1 cellular context compared by ENCODE assay signal in the genomic region with DNA sequence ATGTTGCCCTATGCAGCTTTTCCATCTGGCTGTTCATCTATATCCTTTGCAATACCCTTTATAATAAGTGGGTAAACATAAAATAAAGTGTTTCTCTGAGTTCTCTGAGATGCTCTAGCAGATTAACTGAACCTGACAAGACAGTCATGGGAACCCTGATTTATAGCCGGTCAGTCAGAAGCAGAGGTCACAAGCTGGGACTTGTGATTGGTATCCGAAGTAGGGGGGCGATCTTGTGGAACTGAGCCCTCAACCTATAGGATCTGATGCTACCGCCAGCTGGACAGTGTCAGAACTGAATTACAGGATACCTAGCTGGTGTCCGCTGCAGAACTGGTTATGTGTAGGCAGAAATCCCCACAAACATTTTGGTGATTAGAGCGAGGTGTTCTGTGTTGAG.
A peak's percentile ranks its signal among the peaks of the same experiment; 100 is the strongest.
TF ChIP-seq lines count a peak whose summit lies in the region.

No MANE protein-coding gene starts in this region.

TF ChIP-seq in K562, 482 proteins besides CTCF, POLR2A, EP300 and RAD21 (continued from another document):
- TF ChIP-seq CBFA2T2 (conservative IDR thresholded peaks at IDR 0.05) (peak; percentile 42), SAFB (IDR thresholded peaks at IDR 0.05; ENCODE audit: borderline replicate concordance, low read depth, low read length) (no peak), MEIS2 (IDR thresholded peaks at IDR 0.05; ENCODE audit: partially characterized antibody) (peak; percentile 94), HDAC2 (IDR thresholded peaks at IDR 0.05) (no peak), ZNF197 (CRISPR knock-in tag; IDR thresholded peaks at IDR 0.05; ENCODE audit: low read depth) (no peak), MYC (IDR thresholded peaks at IDR 0.05; ENCODE audit: low read depth, low read length) (no peak), MYC (CRISPR knock-in tag; IDR thresholded peaks at IDR 0.05; ENCODE audit: borderline replicate concordance, low read depth) (no peak), KHSRP (IDR thresholded peaks at IDR 0.05) (no peak), NFE2L1 (tag; IDR thresholded peaks at IDR 0.05; ENCODE audit: borderline replicate concordance, low read depth) (no peak), STAT5A (IDR thresholded peaks at IDR 0.05; ENCODE audit: borderline replicate concordance, low read length) (no peak), TAL1 (IDR thresholded peaks at IDR 0.05) (peak; percentile 22; the same call in 1 of the 2 replicates), KLF6 (CRISPR knock-in tag; IDR thresholded peaks at IDR 0.05; ENCODE audit: borderline replicate concordance) (no peak), ZNF140 (CRISPR knock-in tag; IDR thresholded peaks at IDR 0.05) (no peak), POLR3G (IDR thresholded peaks at IDR 0.05; ENCODE audit: extremely low read depth, insufficient read length, insufficient replicate concordance) (no peak), SMAD4 (CRISPR knock-in tag; conservative IDR thresholded peaks at IDR 0.05) (no peak), CBFA2T3 (IDR thresholded peaks at IDR 0.05) (peak; percentile 64), TCFL5 (CRISPR knock-in tag; conservative IDR thresholded peaks at IDR 0.05) (no peak), SMAD1 (IDR thresholded peaks at IDR 0.05; ENCODE audit: low read depth, low read length, partially characterized antibody) (no peak), WHSC1 (IDR thresholded peaks at IDR 0.05; ENCODE audit: low read length) (no peak)
- TF ChIP-seq, protein P1, sequence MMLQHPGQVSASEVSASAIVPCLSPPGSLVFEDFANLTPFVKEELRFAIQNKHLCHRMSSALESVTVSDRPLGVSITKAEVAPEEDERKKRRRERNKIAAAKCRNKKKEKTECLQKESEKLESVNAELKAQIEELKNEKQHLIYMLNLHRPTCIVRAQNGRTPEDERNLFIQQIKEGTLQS (IDR thresholded peaks at IDR 0.05) = no peak
- TF ChIP-seq, protein P1 (CRISPR knock-in tag; conservative IDR thresholded peaks at IDR 0.05) = no peak
- TF ChIP-seq, protein P2, sequence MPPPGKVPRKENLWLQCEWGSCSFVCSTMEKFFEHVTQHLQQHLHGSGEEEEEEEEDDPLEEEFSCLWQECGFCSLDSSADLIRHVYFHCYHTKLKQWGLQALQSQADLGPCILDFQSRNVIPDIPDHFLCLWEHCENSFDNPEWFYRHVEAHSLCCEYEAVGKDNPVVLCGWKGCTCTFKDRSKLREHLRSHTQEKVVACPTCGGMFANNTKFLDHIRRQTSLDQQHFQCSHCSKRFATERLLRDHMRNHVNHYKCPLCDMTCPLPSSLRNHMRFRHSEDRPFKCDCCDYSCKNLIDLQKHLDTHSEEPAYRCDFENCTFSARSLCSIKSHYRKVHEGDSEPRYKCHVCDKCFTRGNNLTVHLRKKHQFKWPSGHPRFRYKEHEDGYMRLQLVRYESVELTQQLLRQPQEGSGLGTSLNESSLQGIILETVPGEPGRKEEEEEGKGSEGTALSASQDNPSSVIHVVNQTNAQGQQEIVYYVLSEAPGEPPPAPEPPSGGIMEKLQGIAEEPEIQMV (tag; conservative IDR thresholded peaks at IDR 0.05; ENCODE audit: low read depth) = no peak
- TF ChIP-seq, protein P3, sequence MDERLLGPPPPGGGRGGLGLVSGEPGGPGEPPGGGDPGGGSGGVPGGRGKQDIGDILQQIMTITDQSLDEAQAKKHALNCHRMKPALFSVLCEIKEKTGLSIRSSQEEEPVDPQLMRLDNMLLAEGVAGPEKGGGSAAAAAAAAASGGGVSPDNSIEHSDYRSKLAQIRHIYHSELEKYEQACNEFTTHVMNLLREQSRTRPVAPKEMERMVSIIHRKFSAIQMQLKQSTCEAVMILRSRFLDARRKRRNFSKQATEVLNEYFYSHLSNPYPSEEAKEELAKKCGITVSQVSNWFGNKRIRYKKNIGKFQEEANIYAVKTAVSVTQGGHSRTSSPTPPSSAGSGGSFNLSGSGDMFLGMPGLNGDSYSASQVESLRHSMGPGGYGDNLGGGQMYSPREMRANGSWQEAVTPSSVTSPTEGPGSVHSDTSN (CRISPR knock-in tag; IDR thresholded peaks at IDR 0.05; ENCODE audit: low read depth) = no peak
- TF ChIP-seq, protein P3 (tag; conservative IDR thresholded peaks at IDR 0.05; ENCODE audit: low read depth) = peak; percentile 88
- TF ChIP-seq, protein P4, sequence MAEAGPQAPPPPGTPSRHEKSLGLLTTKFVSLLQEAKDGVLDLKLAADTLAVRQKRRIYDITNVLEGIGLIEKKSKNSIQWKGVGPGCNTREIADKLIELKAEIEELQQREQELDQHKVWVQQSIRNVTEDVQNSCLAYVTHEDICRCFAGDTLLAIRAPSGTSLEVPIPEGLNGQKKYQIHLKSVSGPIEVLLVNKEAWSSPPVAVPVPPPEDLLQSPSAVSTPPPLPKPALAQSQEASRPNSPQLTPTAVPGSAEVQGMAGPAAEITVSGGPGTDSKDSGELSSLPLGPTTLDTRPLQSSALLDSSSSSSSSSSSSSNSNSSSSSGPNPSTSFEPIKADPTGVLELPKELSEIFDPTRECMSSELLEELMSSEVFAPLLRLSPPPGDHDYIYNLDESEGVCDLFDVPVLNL (CRISPR knock-in tag; IDR thresholded peaks at IDR 0.05; ENCODE audit: low read depth) = no peak
- TF ChIP-seq, protein P5, sequence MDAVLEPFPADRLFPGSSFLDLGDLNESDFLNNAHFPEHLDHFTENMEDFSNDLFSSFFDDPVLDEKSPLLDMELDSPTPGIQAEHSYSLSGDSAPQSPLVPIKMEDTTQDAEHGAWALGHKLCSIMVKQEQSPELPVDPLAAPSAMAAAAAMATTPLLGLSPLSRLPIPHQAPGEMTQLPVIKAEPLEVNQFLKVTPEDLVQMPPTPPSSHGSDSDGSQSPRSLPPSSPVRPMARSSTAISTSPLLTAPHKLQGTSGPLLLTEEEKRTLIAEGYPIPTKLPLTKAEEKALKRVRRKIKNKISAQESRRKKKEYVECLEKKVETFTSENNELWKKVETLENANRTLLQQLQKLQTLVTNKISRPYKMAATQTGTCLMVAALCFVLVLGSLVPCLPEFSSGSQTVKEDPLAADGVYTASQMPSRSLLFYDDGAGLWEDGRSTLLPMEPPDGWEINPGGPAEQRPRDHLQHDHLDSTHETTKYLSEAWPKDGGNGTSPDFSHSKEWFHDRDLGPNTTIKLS (IDR thresholded peaks at IDR 0.05; ENCODE audit: borderline replicate concordance, low read depth) = no peak
- TF ChIP-seq, protein P6, sequence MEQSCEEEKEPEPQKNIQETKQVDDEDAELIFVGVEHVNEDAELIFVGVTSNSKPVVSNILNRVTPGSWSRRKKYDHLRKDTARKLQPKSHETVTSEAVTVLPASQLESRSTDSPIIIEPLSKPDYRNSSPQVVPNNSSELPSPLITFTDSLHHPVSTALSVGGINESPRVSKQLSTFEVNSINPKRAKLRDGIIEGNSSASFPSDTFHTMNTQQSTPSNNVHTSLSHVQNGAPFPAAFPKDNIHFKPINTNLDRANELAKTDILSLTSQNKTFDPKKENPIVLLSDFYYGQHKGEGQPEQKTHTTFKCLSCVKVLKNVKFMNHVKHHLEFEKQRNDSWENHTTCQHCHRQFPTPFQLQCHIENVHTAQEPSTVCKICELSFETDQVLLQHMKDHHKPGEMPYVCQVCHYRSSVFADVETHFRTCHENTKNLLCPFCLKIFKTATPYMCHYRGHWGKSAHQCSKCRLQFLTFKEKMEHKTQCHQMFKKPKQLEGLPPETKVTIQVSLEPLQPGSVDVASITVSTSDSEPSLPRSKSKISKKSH (CRISPR knock-in tag; IDR thresholded peaks at IDR 0.05) = no peak
